Comparison of ENCODE assay signal across 8 cellular contexts in the genomic region with DNA sequence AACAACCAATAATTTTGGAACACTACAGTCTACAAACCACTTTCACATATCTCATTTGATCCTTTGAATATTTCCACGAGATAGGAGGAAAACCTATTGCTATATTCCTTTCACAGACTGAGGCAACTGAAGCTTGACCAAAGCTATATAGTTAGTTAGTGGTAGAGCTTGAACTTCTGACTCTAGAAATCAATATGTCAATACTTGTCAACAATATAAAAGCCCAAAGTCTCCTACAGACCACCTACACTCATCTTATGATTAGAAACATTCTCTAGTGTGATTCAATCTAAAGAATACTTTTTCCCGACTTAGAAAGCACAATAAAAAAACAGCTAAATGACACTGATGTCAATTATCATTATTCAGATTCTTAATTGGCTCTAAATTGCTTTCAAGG.
"Had no signal": no experiment of that assay in that cellular context is flagged by ENCODE, and none has a peak within 500 bp of the region (broad histone marks: within the 10 kb centered on the region; RNA-seq: fewer than 3 reads in every experiment).

No MANE protein-coding gene starts in this region.

- H3K27ac ChIP-seq: HL-60 had no signal

- FAIRE-seq: H54, K562 had no signal

- H3K4me3 ChIP-seq: K562 had no signal

- ATAC-seq: K562 had no signal

- DNase-seq: GOT3, H9, HCEC 1CT, IMR-90, KG1 had no signal
